In the genomic region with DNA sequence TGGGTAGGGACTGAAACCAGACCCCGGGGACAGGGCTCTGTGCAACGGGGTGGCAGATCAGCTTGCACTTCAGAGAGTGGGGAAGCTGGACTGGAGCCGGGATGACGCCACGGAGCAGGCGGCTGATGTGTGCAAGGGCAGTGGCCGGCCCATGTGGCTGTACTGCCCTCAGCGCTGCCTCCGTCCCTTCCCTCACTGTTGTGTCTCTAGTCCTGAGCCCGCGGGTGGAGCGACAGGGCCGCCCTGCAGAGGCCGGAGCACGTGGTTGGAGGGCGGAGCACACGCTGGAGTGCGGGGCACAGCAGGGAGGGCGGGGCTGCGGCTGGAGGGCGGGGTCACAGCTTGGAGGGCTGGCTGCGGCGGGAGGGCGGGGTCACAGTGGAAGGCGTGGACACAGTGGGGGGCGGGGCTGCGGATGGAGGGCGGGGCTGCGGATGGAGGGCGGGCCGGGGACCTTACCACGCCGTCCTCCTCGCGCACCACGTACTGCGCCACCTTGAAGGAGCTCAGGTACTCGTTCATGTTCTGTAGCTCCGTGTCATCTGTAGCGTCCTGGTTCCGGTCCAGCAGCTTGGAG, we compare ENCODE assay signal across 9 cellular contexts. TPM values are rescaled to one million over a fixed set of nuclear protein-coding genes. Genes with fewer than 3 reads are reported as not detected.
DNase-seq lines count a peak whose midpoint lies in the region; ATAC-seq and TF ChIP-seq lines count a peak whose summit lies in the region.
"Had no signal": no experiment of that assay in that cellular context is flagged by ENCODE, and none has a peak within 500 bp of the region (broad histone marks: within the 10 kb centered on the region; RNA-seq: fewer than 3 reads in every experiment).

No MANE protein-coding gene starts in this region.

- peaks cover 3% of the 10 kb centered on the region for H3K36me3 Mint-ChIP-seq in neural crest cell (ENCODE audit: low read depth)

- H3K4me1 Mint-ChIP-seq in neural crest cell: no peaks in the 10 kb centered on the region

- no peak for ATAC-seq in HG02623 (IDR thresholded peaks at IDR 0.05; ENCODE audit: unreplicated experiment)
- no peak for ATAC-seq in GM19324 (IDR thresholded peaks at IDR 0.05; ENCODE audit: low FRiP score, unreplicated experiment)

- no peak for TF ChIP-seq CTCF in epithelial cell of esophagus (IDR thresholded peaks at IDR 0.05; ENCODE audit: insufficient read depth, low read depth, low read length, missing control alignments)
- TF ChIP-seq CTCF in neural crest cell (conservative IDR thresholded peaks at IDR 0.05): no peak

- H3K4me3 Mint-ChIP-seq in neural crest cell: no peak overlapping the region

- H3K4me3 ChIP-seq in epithelial cell of esophagus (ENCODE audit: low read length): no peak overlapping the region
- H3K4me3 ChIP-seq: skin epidermis had no signal

- peak; percentile 72 for DNase-seq in DMS153 (lab: John Stamatoyannopoulos, UW)
- peak; percentile 39 for DNase-seq in NCI-H2029 treated with DMSO at 0.1 percent for 48 hours (lab: John Stamatoyannopoulos, UW)
- peak; percentile 23 to 44 (median 40) for DNase-seq in activated CD8-positive, alpha-beta memory T cell treated with anti-CD3 and anti-CD28 coated beads for 48 hours (ENCODE audit: low read depth in 2 of 3, low spot score in 2 of 3)
- DNase-seq in epithelial cell of esophagus (ENCODE audit: low read depth): peak; percentile 81
- peak; percentile 60 for DNase-seq in neural crest cell (ENCODE audit: low read depth, low spot score)
- DNase-seq in stimulated activated naive CD4-positive, alpha-beta T cell treated with Interleukin-2 at 50 U/mL for 16 hours (lab: John Stamatoyannopoulos, UW): peak; percentile 61

- no peak overlapping the region for H3K27ac Mint-ChIP-seq in neural crest cell (ENCODE audit: unreplicated experiment)

- H3K27me3 Mint-ChIP-seq in neural crest cell (ENCODE audit: low read depth): no peaks in the 10 kb centered on the region

- H3K9me3 Mint-ChIP-seq in neural crest cell: peaks cover 8% of the 10 kb centered on the region

RNA-seq across cellular contexts. Expression of a gene that starts 52.4 kb away (rescaled TPM):
- total RNA-seq in neural crest cell: 0.16 and 0.98 TPM in 2 replicates
